16 cellular contexts compared by ENCODE assay signal in genomic region chr2:125397535-125398251, GRCh38.
DNase-seq lines count a peak whose midpoint lies in the region; ATAC-seq and TF ChIP-seq lines count a peak whose summit lies in the region.
"Had no signal": no experiment of that assay in that cellular context is flagged by ENCODE, and none has a peak within 500 bp of the region (broad histone marks: within the 10 kb centered on the region; RNA-seq: fewer than 3 reads in every experiment).

No MANE protein-coding gene starts in this region.

- no peak overlapping the region for H3K4me3 Mint-ChIP-seq in natural killer cell
- H3K4me3 Mint-ChIP-seq: activated CD8-positive, alpha-beta T cell treated with anti-CD3 and anti-CD28 coated beads, Interleukin-2, amount 10 ng/mL, durations not matched to agents 7 days and 5 days; H9 had no signal

- ATAC-seq in GM18502 (IDR thresholded peaks at IDR 0.05; ENCODE audit: poor library complexity, unreplicated experiment): peak; percentile 89
- ATAC-seq in GM19452 (IDR thresholded peaks at IDR 0.05; ENCODE audit: unreplicated experiment): peak; percentile 85
- peak; percentile 87 for ATAC-seq in HG02763 (IDR thresholded peaks at IDR 0.05; ENCODE audit: unreplicated experiment)
- ATAC-seq in HG03378 (IDR thresholded peaks at IDR 0.05; ENCODE audit: unreplicated experiment): peak; percentile 91
- no peak for ATAC-seq in natural killer cell
- ATAC-seq: activated CD8-positive, alpha-beta T cell treated with anti-CD3 and anti-CD28 coated beads, Interleukin-2, amount 10 ng/mL, durations not matched to agents 7 days and 5 days; right lobe of liver had no signal

- peaks cover 0 to 4% of the 10 kb centered on the region in 2 donors for H3K9me3 Mint-ChIP-seq in natural killer cell
- H3K9me3 Mint-ChIP-seq: H9 had no signal

- no peaks in the 10 kb centered on the region for H3K27me3 Mint-ChIP-seq in natural killer cell (ENCODE audit: low read depth in 2 of 2)

- intact Hi-C loops in natural killer cell (cut with micrococcal nuclease): no loop called here

- no peaks in the 10 kb centered on the region for H3K36me3 Mint-ChIP-seq in natural killer cell

- TF ChIP-seq CTCF in natural killer cell (IDR thresholded peaks at IDR 0.05): no peak

- no peak overlapping the region for H3K27ac Mint-ChIP-seq in natural killer cell
- H3K27ac Mint-ChIP-seq: activated CD8-positive, alpha-beta T cell treated with anti-CD3 and anti-CD28 coated beads, Interleukin-2, amount 10 ng/mL, durations not matched to agents 7 days and 5 days; H9 had no signal

- H3K4me1 Mint-ChIP-seq in natural killer cell: no peaks in the 10 kb centered on the region

- DNase-seq in natural killer cell (no peak), DMS114 treated with DMSO at 0.1 percent for 48 hours (lab: John Stamatoyannopoulos, UW; ENCODE audit: unreplicated experiment) (no peak), DMS53 treated with DMSO at 0.1 percent for 48 hours (lab: John Stamatoyannopoulos, UW; ENCODE audit: unreplicated experiment) (no peak), NCI-H1105 (lab: John Stamatoyannopoulos, UW) (no peak)
- DNase-seq: activated CD8-positive, alpha-beta T cell treated with anti-CD3 and anti-CD28 coated beads, Interleukin-2, amount 10 ng/mL, durations not matched to agents 7 days and 5 days; colonic mucosa; H9; Karpas-422; Peyer's patch; right lobe of liver; T-helper 2 cell; trophoblast cell had no signal

Comparison
In these comparisons a context has a peak if more than half of its experiments do, and no peak if none do; other contexts are left out.
1. ATAC-seq: peak in GM18502 (single experiment), GM19452 (single experiment), HG02763 (single experiment) and HG03378 (single experiment); none in natural killer cell (0 of 3).